35 cellular contexts compared by ENCODE assay signal in the genomic region with DNA sequence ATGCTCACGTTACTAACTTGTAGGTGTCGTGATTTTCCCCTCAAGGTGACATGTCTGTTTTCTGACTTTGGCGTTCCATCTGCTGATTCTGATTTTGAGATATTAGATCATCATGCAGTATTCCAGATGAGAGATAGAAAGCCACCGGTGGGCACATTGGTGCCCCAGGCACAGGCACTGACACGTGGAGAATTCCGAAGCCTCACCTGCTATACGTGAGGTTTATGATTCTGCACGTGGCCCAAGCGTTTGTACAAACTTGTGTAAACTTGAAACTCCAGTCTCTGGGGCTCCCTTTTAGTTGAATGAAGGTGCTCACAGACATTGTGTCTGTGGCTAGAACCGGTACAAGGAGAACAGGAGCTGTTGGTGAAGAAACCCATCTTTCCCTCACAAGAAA.
DNase-seq lines count a peak whose midpoint lies in the region; ATAC-seq, FAIRE-seq and TF ChIP-seq lines count a peak whose summit lies in the region.
"Had no signal": no experiment of that assay in that cellular context is flagged by ENCODE, and none has a peak within 500 bp of the region (broad histone marks: within the 10 kb centered on the region; RNA-seq: fewer than 3 reads in every experiment).

No MANE protein-coding gene starts in this region.

- H3K27ac ChIP-seq in HepG2 (ENCODE audit: extremely low read length, insufficient read depth, low read length) (no peak overlapping the region), right lobe of liver (no peak overlapping the region), IMR-90 (ENCODE audit: insufficient read depth, low read length) (no peak overlapping the region), foreskin keratinocyte (no peak overlapping the region), keratinocyte (ENCODE audit: control insufficient read depth, insufficient read depth, low read length) (no peak overlapping the region)
- H3K27ac ChIP-seq: 22Rv1; A549; BLaER1; BLaER1 treated with 17β-estradiol and CSF1 and Interleukin-3, amounts not matched to agents 10 nM and 100 nM; C4-2B had no signal

- H3K4me2 ChIP-seq in HepG2 (ENCODE audit: low read depth, low read length) (no peak overlapping the region), IMR-90 (ENCODE audit: low read depth, low read length) (no peak overlapping the region), keratinocyte (ENCODE audit: control insufficient read depth, extremely low read depth, insufficient read depth, low read depth, low read length) (no peak overlapping the region)
- H3K4me2 ChIP-seq: A549; BLaER1; BLaER1 treated with 17β-estradiol and CSF1 and Interleukin-3, amounts not matched to agents 10 nM and 100 nM had no signal

- H4K20me1 ChIP-seq in HepG2 (ENCODE audit: insufficient read depth, low read length) (no peaks in the 10 kb centered on the region), IMR-90 (ENCODE audit: insufficient read depth, low read length) (no peaks in the 10 kb centered on the region), keratinocyte (ENCODE audit: control insufficient read depth, extremely low read depth, insufficient read depth, low read length) (no peaks in the 10 kb centered on the region)
- H4K20me1 ChIP-seq: BLaER1; BLaER1 treated with 17β-estradiol and CSF1 and Interleukin-3, amounts not matched to agents 10 nM and 100 nM had no signal

- H3K9me1 ChIP-seq in IMR-90 (ENCODE audit: insufficient read depth, low read length) (no peaks in the 10 kb centered on the region; the same call in 1 of the 2 replicates), keratinocyte (ENCODE audit: control insufficient read depth, extremely low read depth, insufficient read depth, low read length) (no peaks in the 10 kb centered on the region)

- no peak overlapping the region for H4K8ac ChIP-seq in IMR-90 (ENCODE audit: low read depth in 2 of 2, low read length in 2 of 2)

- intact Hi-C loops in HepG2 (cut with micrococcal nuclease; ENCODE audit: unreplicated experiment), result no loop called here
- intact Hi-C loops in right lobe of liver (cut with DNase I), result no loop called here
- intact Hi-C loops in IMR-90 (cut with micrococcal nuclease), result no loop called here

- DNase-seq in HepG2 (ENCODE audit: low spot score) (no peak), right lobe of liver (no peak), IMR-90 (no peak), foreskin keratinocyte (peak; percentile 16 to 36), keratinocyte (ENCODE audit: low read depth, low spot score) (no peak), NCI-H2081 (lab: John Stamatoyannopoulos, UW) (no peak)
- DNase-seq: 8988T; ACHN; AML-193; BE2C; C1 segment of cervical spinal cord; Caco-2; Calu3; CD4-positive, alpha-beta memory T cell; CD4-positive, alpha-beta T cell; CD4-positive, CD25-positive, alpha-beta regulatory T cell; CD8-positive, alpha-beta memory T cell; CD8-positive, alpha-beta T cell; COR-L47; DMS 273 treated with DMSO at 0.1 percent for 48 hours; DMS153; DMS53; DMS79; DMS79 treated with DMSO at 0.1 percent for 48 hours; DND-41; EL had no signal

- H2BK5ac ChIP-seq in IMR-90 (ENCODE audit: low read depth, low read length, poor library complexity, severe bottlenecking), result no peak overlapping the region

- H3K18ac ChIP-seq in IMR-90 (ENCODE audit: low read depth, low read length), result no peak overlapping the region

- FAIRE-seq in HepG2 (lab: Jason Lieb, UNC) (no peak), keratinocyte (lab: Jason Lieb, UNC) (peak; percentile 34)
- FAIRE-seq: A204.1, A549, D721Med had no signal

- dilution Hi-C loops in IMR-90 (cut with HindIII; ENCODE audit: low sequenced_read_pairs, unreplicated experiment) (no loop called here), keratinocyte (cut with MboI; ENCODE audit: extremely low pct_ligation_motif_present, low sequenced_read_pairs) (no loop called here)

- ATAC-seq in HepG2 (no peak), right lobe of liver (no peak), IMR-90 (ENCODE audit: low read depth) (no peak), foreskin keratinocyte (peak; percentile 54), HG03108 (IDR thresholded peaks at IDR 0.05; ENCODE audit: unreplicated experiment) (no peak), GM18517 (IDR thresholded peaks at IDR 0.05; ENCODE audit: unreplicated experiment) (no peak)
- ATAC-seq: A549; CD8-positive, alpha-beta T cell had no signal

- BruUV-seq in HepG2 (replicated peaks; lab: Mats Ljungman, UMichigan), result no TSS peak
- BruUV-seq in IMR-90 (replicated peaks; lab: Mats Ljungman, UMichigan), result no TSS peak

- POLR2A ChIA-PET in HepG2 (lab: Yijun Ruan, JAX) (no interaction called here), IMR-90 (lab: Charles Lee; ENCODE audit: unreplicated experiment) (no interaction called here)

- no peaks in the 10 kb centered on the region for H3K9me3 ChIP-seq in HepG2 (ENCODE audit: low read length)
- H3K9me3 ChIP-seq in right lobe of liver, result no peaks in the 10 kb centered on the region
- no peaks in the 10 kb centered on the region for H3K9me3 ChIP-seq in IMR-90 (ENCODE audit: control insufficient read depth, insufficient read depth, low read length)
- H3K9me3 ChIP-seq in keratinocyte (ENCODE audit: control insufficient read depth, low read depth, low read length), result no peaks in the 10 kb centered on the region
- H3K9me3 ChIP-seq: A549, BE2C, Caco-2 had no signal

- H3K79me2 ChIP-seq in HepG2 (ENCODE audit: insufficient read depth, low read length), result no peaks in the 10 kb centered on the region
- H3K79me2 ChIP-seq in keratinocyte (ENCODE audit: control insufficient read depth, insufficient read depth, low read length), result no peaks in the 10 kb centered on the region

- in situ Hi-C loops in HepG2 (cut with HindIII; ENCODE audit: extremely low pct_ligation_motif_present, low pct_unique_long_range_greater_than_20kb), result no loop called here
- in situ Hi-C loops in IMR-90 (cut with MboI; ENCODE audit: low sequenced_read_pairs), result no loop called here

- H3K36me3 ChIP-seq in HepG2 (replicated peaks in 1 of 2; ENCODE audit: control insufficient read depth in 1 of 2, insufficient read depth in 2 of 2, low read length in 2 of 2) (no peaks in the 10 kb centered on the region), right lobe of liver (no peaks in the 10 kb centered on the region), IMR-90 (ENCODE audit: control insufficient read depth, insufficient read depth, low read length) (peaks cover 3% of the 10 kb centered on the region; the same call in 1 of the 2 replicates), keratinocyte (ENCODE audit: control insufficient read depth in 2 of 2, extremely low read depth in 1 of 2, insufficient read depth in 2 of 2, low read length in 2 of 2) (peaks cover 0 to 1% of the 10 kb centered on the region in 2 experiments)

- H3K56ac ChIP-seq in IMR-90 (ENCODE audit: extremely low read depth, insufficient read depth, low read length), result no peak overlapping the region

- H3K4me3 ChIP-seq in HepG2 (replicated peaks in 1 of 3; ENCODE audit: insufficient read depth in 1 of 3, low read depth in 2 of 3, low read length in 3 of 3), result no peak overlapping the region
- H3K4me3 ChIP-seq in right lobe of liver, result no peak overlapping the region
- no peak overlapping the region for H3K4me3 ChIP-seq in IMR-90 (ENCODE audit: insufficient read depth, low read depth, low read length)
- no peak overlapping the region for H3K4me3 ChIP-seq in keratinocyte (ENCODE audit: control insufficient read depth in 2 of 3, extremely low read depth in 1 of 3, insufficient read depth in 2 of 3, low read depth in 1 of 3, low read length in 3 of 3)
- H3K4me3 ChIP-seq: A549; BLaER1; BLaER1 treated with 17β-estradiol and CSF1 and Interleukin-3, amounts not matched to agents 10 nM and 100 nM had no signal

- H2AFZ ChIP-seq in HepG2 (ENCODE audit: low read length), result no peak overlapping the region
- H2AFZ ChIP-seq in IMR-90 (replicated peaks; ENCODE audit: low read length, poor library complexity), result peak overlapping the region; percentile 29
- peak overlapping the region; percentile 21 for H2AFZ ChIP-seq in keratinocyte (ENCODE audit: control insufficient read depth, low read length)

- H2BK20ac ChIP-seq in IMR-90 (ENCODE audit: low read depth, low read length), result no peak overlapping the region

- H3K27me3 ChIP-seq in HepG2 (ENCODE audit: control insufficient read depth in 1 of 2, insufficient read depth in 2 of 2, low read length in 2 of 2) (peaks cover 0 to 13% of the 10 kb centered on the region in 2 experiments; a peak in 2 of 5 replicates), right lobe of liver (no peaks in the 10 kb centered on the region), IMR-90 (ENCODE audit: control insufficient read depth, insufficient read depth, low read length) (no peaks in the 10 kb centered on the region), foreskin keratinocyte (no peaks in the 10 kb centered on the region), keratinocyte (ENCODE audit: control insufficient read depth, extremely low read depth, insufficient read depth, low read length) (no peaks in the 10 kb centered on the region)
- H3K27me3 ChIP-seq: BE2C; BLaER1; BLaER1 treated with 17β-estradiol and CSF1 and Interleukin-3, amounts not matched to agents 10 nM and 100 nM had no signal

- TF ChIP-seq POLR2A in HepG2 (IDR thresholded peaks at IDR 0.05; ENCODE audit: insufficient read depth in 1 of 2, low read depth in 2 of 2, low read length in 2 of 2) (no peak), right lobe of liver (IDR thresholded peaks at IDR 0.05) (no peak), IMR-90 (IDR thresholded peaks at IDR 0.05; ENCODE audit: low read depth, low read length) (no peak)

- no peak for TF ChIP-seq RAD21 in HepG2 (CRISPR knock-in tag; IDR thresholded peaks at IDR 0.05)
- no peak for TF ChIP-seq RAD21 in IMR-90 (IDR thresholded peaks at IDR 0.05; ENCODE audit: low read length)

- CTCF ChIA-PET in HepG2 (lab: Yijun Ruan, JAX; ENCODE audit: low intra/inter-chr PET ratio, low total read pairs), result no interaction called here
- CTCF ChIA-PET in IMR-90 (lab: Yijun Ruan, JAX), result no interaction called here

- H2BK15ac ChIP-seq in IMR-90 (ENCODE audit: low read depth, low read length), result no peak overlapping the region

- H3K14ac ChIP-seq in IMR-90 (replicated peaks; ENCODE audit: low read depth, low read length), result no peak overlapping the region

- H2AK5ac ChIP-seq in IMR-90 (ENCODE audit: low read depth, low read length), result no peak overlapping the region

- H4K91ac ChIP-seq in IMR-90 (ENCODE audit: insufficient read depth, low read depth, low read length), result no peak overlapping the region

- H4K5ac ChIP-seq in IMR-90 (ENCODE audit: low read depth, low read length), result no peak overlapping the region

- no peak overlapping the region for H3K4ac ChIP-seq in IMR-90 (ENCODE audit: low read depth, low read length)

- no peak overlapping the region for H3K23ac ChIP-seq in IMR-90 (ENCODE audit: low read depth, low read length)

- H2AK9ac ChIP-seq in IMR-90 (replicated peaks; ENCODE audit: low read depth, low read length, poor library complexity), result no peak overlapping the region

- H3K4me1 ChIP-seq in HepG2 (ENCODE audit: insufficient read depth, low read length) (no peaks in the 10 kb centered on the region), right lobe of liver (peaks cover 0 to 7% (median 0%) of the 10 kb centered on the region in 4 donors), IMR-90 (ENCODE audit: control insufficient read depth, insufficient read depth, low read length) (no peaks in the 10 kb centered on the region), foreskin keratinocyte (peaks cover 5% of the 10 kb centered on the region), keratinocyte (ENCODE audit: control insufficient read depth, extremely low read depth, insufficient read depth, low read length) (peaks cover 4% of the 10 kb centered on the region)
- H3K4me1 ChIP-seq: A549; BLaER1; BLaER1 treated with 17β-estradiol and CSF1 and Interleukin-3, amounts not matched to agents 10 nM and 100 nM had no signal

- TF ChIP-seq CTCF in HepG2 (CRISPR knock-in tag; IDR thresholded peaks at IDR 0.05) (no peak), right lobe of liver (IDR thresholded peaks at IDR 0.05) (no peak), IMR-90 (conservative IDR thresholded peaks at IDR 0.05; ENCODE audit: low read depth, low read length) (no peak), foreskin keratinocyte (conservative IDR thresholded peaks at IDR 0.05) (no peak), keratinocyte (optimal IDR thresholded peaks at IDR 0.05 in 1 of 3, IDR thresholded peaks at IDR 0.05 in 1 of 3, conservative IDR thresholded peaks at IDR 0.05 in 1 of 3; ENCODE audit: extremely low read depth in 1 of 3, insufficient read depth in 2 of 3, low read length in 3 of 3) (no peak)

- WGBS in HepG2 (ENCODE audit: low lambda C conversion rate), result 50% methylated on average over 5 of the region's 10 CpGs
- 87% methylated on average over 3 of the region's 10 CpGs for WGBS in right lobe of liver (ENCODE audit: insufficient coverage, low coverage, low lambda C conversion rate, missing lambda C conversion rate)
- WGBS in IMR-90 (ENCODE audit: extremely low coverage in 2 of 2, insufficient read length in 1 of 2), 2 experiments, result 80% methylated on average over 3 of the region's 10 CpGs; no CpG with 5 or more reads in 1 of the 2 experiments

- H2BK120ac ChIP-seq in IMR-90 (ENCODE audit: low read depth, low read length), result no peak overlapping the region

- H3K9ac ChIP-seq in HepG2 (ENCODE audit: insufficient read depth, low read depth, low read length) (no peak overlapping the region), IMR-90 (ENCODE audit: low read depth, low read length) (no peak overlapping the region), keratinocyte (ENCODE audit: control insufficient read depth, extremely low read depth, insufficient read depth, low read length) (no peak overlapping the region)
- H3K9ac ChIP-seq: BLaER1; BLaER1 treated with 17β-estradiol and CSF1 and Interleukin-3, amounts not matched to agents 10 nM and 100 nM had no signal

- TF ChIP-seq EP300 in HepG2 (IDR thresholded peaks at IDR 0.05; ENCODE audit: low read depth in 2 of 2, low read length in 2 of 2) (no peak), HepG2 (CRISPR knock-in tag; IDR thresholded peaks at IDR 0.05; ENCODE audit: borderline replicate concordance) (no peak)

- H3K79me1 ChIP-seq in IMR-90 (ENCODE audit: low read depth in 1 of 2, low read length in 2 of 2), result no peaks in the 10 kb centered on the region

Comparison
In these comparisons a context has a peak if more than half of its experiments do, and no peak if none do; other contexts are left out.
1. DNase-seq: peak in foreskin keratinocyte (2 of 2); none in HepG2 (single experiment), right lobe of liver (0 of 3), IMR-90 (single experiment), keratinocyte (single experiment) and NCI-H2081 (0 of 2).